Comparison of ENCODE assay signal across 27 cellular contexts in the genomic region with DNA sequence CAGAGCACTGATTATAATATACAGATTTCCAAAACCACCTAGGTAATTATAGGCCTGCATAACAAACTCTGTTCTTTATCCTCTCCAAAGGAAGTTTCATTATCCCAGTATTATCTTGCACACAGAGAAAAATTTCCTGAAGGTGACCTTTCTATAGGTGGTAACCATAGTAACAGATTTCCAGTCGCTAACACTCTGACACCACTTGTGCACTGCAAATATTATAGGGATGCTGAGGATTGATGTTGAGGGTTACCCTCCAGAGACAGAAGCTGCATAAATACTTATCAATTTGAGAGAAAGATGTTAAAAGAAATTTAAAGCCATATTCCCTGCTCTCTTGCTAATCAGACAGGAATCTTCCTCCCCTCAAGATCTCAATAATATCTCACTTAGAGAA.
DNase-seq lines count a peak whose midpoint lies in the region; ATAC-seq, FAIRE-seq and TF ChIP-seq lines count a peak whose summit lies in the region.
"Had no signal": no experiment of that assay in that cellular context is flagged by ENCODE, and none has a peak within 500 bp of the region (broad histone marks: within the 10 kb centered on the region; RNA-seq: fewer than 3 reads in every experiment).

No MANE protein-coding gene starts in this region.

- no peak for TF ChIP-seq RAD21 in HepG2 (CRISPR knock-in tag; IDR thresholded peaks at IDR 0.05)

- WGBS in HepG2 (ENCODE audit: low lambda C conversion rate) = 0% methylated on average over 1 of the region's 1 CpG
- WGBS in right lobe of liver (ENCODE audit: insufficient coverage, low coverage, low lambda C conversion rate, missing lambda C conversion rate) = 68% methylated on average over 1 of the region's 1 CpG

- H3K36me3 Mint-ChIP-seq in activated CD4-positive, alpha-beta memory T cell treated with anti-CD3 and anti-CD28 coated beads, Interleukin-2, amount 10 ng/mL, durations not matched to agents 7 days and 5 days (ENCODE audit: low read depth) = no peaks in the 10 kb centered on the region

- H3K27ac ChIP-seq in HepG2 (ENCODE audit: extremely low read length, insufficient read depth, low read length) = no peak overlapping the region
- no peak overlapping the region for H3K27ac ChIP-seq in right lobe of liver
- H3K27ac ChIP-seq: BLaER1, SJSA1 had no signal

- H3K4me1 Mint-ChIP-seq in activated CD4-positive, alpha-beta memory T cell treated with anti-CD3 and anti-CD28 coated beads, Interleukin-2, amount 10 ng/mL, durations not matched to agents 7 days and 5 days = no peaks in the 10 kb centered on the region
- H3K4me1 Mint-ChIP-seq: GM23338, H9 had no signal

- H3K4me1 ChIP-seq in HepG2 (ENCODE audit: insufficient read depth, low read length) = no peaks in the 10 kb centered on the region
- H3K4me1 ChIP-seq in right lobe of liver = no peaks in the 10 kb centered on the region
- H3K4me1 ChIP-seq: BLaER1, SJSA1 had no signal

- H3K4me2 ChIP-seq in HepG2 (ENCODE audit: low read depth, low read length) = no peak overlapping the region
- H3K4me2 ChIP-seq: BLaER1, GM23338 had no signal

- H3K79me2 ChIP-seq in HepG2 (ENCODE audit: insufficient read depth, low read length) = no peaks in the 10 kb centered on the region

- peaks cover 3% of the 10 kb centered on the region for H3K9me3 Mint-ChIP-seq in activated CD4-positive, alpha-beta memory T cell treated with anti-CD3 and anti-CD28 coated beads, Interleukin-2, amount 10 ng/mL, durations not matched to agents 7 days and 5 days
- H3K9me3 Mint-ChIP-seq: CD4-positive, alpha-beta T cell; T-helper 2 cell treated with Interferon-gamma antibody and Interleukin-4, amounts not matched to agents 5 μg/mL and 100 μg/mL, for 36 hours had no signal

- in situ Hi-C loops in HepG2 (cut with HindIII; ENCODE audit: extremely low pct_ligation_motif_present, low pct_unique_long_range_greater_than_20kb) = no loop called here

- H2AFZ ChIP-seq in HepG2 (ENCODE audit: low read length) = no peak overlapping the region
- H2AFZ ChIP-seq: GM23338 had no signal

- H3K9ac ChIP-seq in HepG2 (ENCODE audit: insufficient read depth, low read depth, low read length) = no peak overlapping the region
- H3K9ac ChIP-seq: BLaER1 had no signal

- no peak overlapping the region for H3K4me3 ChIP-seq in HepG2 (replicated peaks in 1 of 3; ENCODE audit: insufficient read depth in 1 of 3, low read depth in 2 of 3, low read length in 3 of 3)
- H3K4me3 ChIP-seq in right lobe of liver = no peak overlapping the region
- H3K4me3 ChIP-seq: BLaER1, GM12878, GM23338, MG63, SJSA1 had no signal

- H3K27me3 Mint-ChIP-seq in activated CD4-positive, alpha-beta memory T cell treated with anti-CD3 and anti-CD28 coated beads, Interleukin-2, amount 10 ng/mL, durations not matched to agents 7 days and 5 days = no peaks in the 10 kb centered on the region
- H3K27me3 Mint-ChIP-seq: CD4-positive, alpha-beta T cell had no signal

- intact Hi-C loops in HepG2 (cut with micrococcal nuclease; ENCODE audit: unreplicated experiment) (no loop called here), right lobe of liver (cut with DNase I) (no loop called here)

- no peaks in the 10 kb centered on the region for H3K9me3 ChIP-seq in HepG2 (ENCODE audit: low read length)
- no peaks in the 10 kb centered on the region for H3K9me3 ChIP-seq in right lobe of liver
- H3K9me3 ChIP-seq: MG63, SJSA1 had no signal

- CTCF ChIA-PET in HepG2 (lab: Yijun Ruan, JAX; ENCODE audit: low intra/inter-chr PET ratio, low total read pairs) = no interaction called here
- CTCF ChIA-PET in activated CD4-positive, alpha-beta memory T cell treated with anti-CD3 and anti-CD28 coated beads, Interleukin-2, amount 10 ng/mL, durations not matched to agents 7 days and 5 days (lab: Charles Lee) = no interaction called here

- FAIRE-seq in HepG2 (lab: Jason Lieb, UNC) = no peak
- FAIRE-seq: GM12878, HTR-8/SVneo had no signal

- POLR2A ChIA-PET in HepG2 (lab: Yijun Ruan, JAX) = no interaction called here
- POLR2A ChIA-PET in activated CD4-positive, alpha-beta memory T cell treated with anti-CD3 and anti-CD28 coated beads, Interleukin-2, amount 10 ng/mL, durations not matched to agents 7 days and 5 days (lab: Charles Lee) = no interaction called here

- H3K4me3 Mint-ChIP-seq in activated CD4-positive, alpha-beta memory T cell treated with anti-CD3 and anti-CD28 coated beads, Interleukin-2, amount 10 ng/mL, durations not matched to agents 7 days and 5 days = no peak overlapping the region
- H3K4me3 Mint-ChIP-seq: CD4-positive, alpha-beta T cell; GM23338; H9; HFFc6; T-helper 2 cell treated with Interferon-gamma antibody and Interleukin-4, amounts not matched to agents 5 μg/mL and 100 μg/mL, for 36 hours had no signal

- H4K20me1 ChIP-seq in HepG2 (ENCODE audit: insufficient read depth, low read length) = no peaks in the 10 kb centered on the region
- H4K20me1 ChIP-seq: BLaER1 had no signal

- no TSS peak for BruUV-seq in HepG2 (replicated peaks; lab: Mats Ljungman, UMichigan)

- no peak for TF ChIP-seq EP300 in HepG2 (IDR thresholded peaks at IDR 0.05; ENCODE audit: low read depth in 2 of 2, low read length in 2 of 2)
- no peak for TF ChIP-seq EP300 in HepG2 (CRISPR knock-in tag; IDR thresholded peaks at IDR 0.05; ENCODE audit: borderline replicate concordance)

- TF ChIP-seq POLR2A in HepG2 (IDR thresholded peaks at IDR 0.05; ENCODE audit: insufficient read depth in 1 of 2, low read depth in 2 of 2, low read length in 2 of 2) = no peak
- TF ChIP-seq POLR2A in right lobe of liver (IDR thresholded peaks at IDR 0.05) = no peak

- no peak overlapping the region for H3K27ac Mint-ChIP-seq in activated CD4-positive, alpha-beta memory T cell treated with anti-CD3 and anti-CD28 coated beads, Interleukin-2, amount 10 ng/mL, durations not matched to agents 7 days and 5 days
- H3K27ac Mint-ChIP-seq: CD4-positive, alpha-beta T cell; GM23338; H9; HFFc6; T-helper 2 cell treated with Interferon-gamma antibody and Interleukin-4, amounts not matched to agents 5 μg/mL and 100 μg/mL, for 36 hours had no signal

- DNase-seq in NCI-H1105 treated with DMSO at 0.1 percent for 48 hours (lab: John Stamatoyannopoulos, UW) = peak; percentile 24
- DNase-seq in NCI-H1105 (lab: John Stamatoyannopoulos, UW) = no peak
- no peak for DNase-seq in HepG2 (ENCODE audit: low spot score)
- no peak for DNase-seq in right lobe of liver
- peak; percentile 68 for DNase-seq in NCI-H69 (lab: John Stamatoyannopoulos, UW)
- DNase-seq in activated CD4-positive, alpha-beta memory T cell treated with anti-CD3 and anti-CD28 coated beads, Interleukin-2, amount 10 ng/mL, durations not matched to agents 7 days and 5 days = no peak
- DNase-seq: CD4-positive, alpha-beta T cell; EL; GDM1; H9; HFFc6; KG1; MG63; NCI-H1694; NCI-H2029 treated with DMSO at 0.1 percent for 48 hours; NCI-H510A; NCI-H774; Right ventricle myocardium superior; RPMI8226; T-helper 1 cell had no signal

- no peak for TF ChIP-seq CTCF in HepG2 (CRISPR knock-in tag; IDR thresholded peaks at IDR 0.05)
- no peak for TF ChIP-seq CTCF in right lobe of liver (IDR thresholded peaks at IDR 0.05)

- no peaks in the 10 kb centered on the region for H3K27me3 ChIP-seq in HepG2 (ENCODE audit: control insufficient read depth in 1 of 2, insufficient read depth in 2 of 2, low read length in 2 of 2)
- no peaks in the 10 kb centered on the region for H3K27me3 ChIP-seq in right lobe of liver
- H3K27me3 ChIP-seq: BLaER1, MG63, SJSA1 had no signal

- no peak for ATAC-seq in HepG2
- ATAC-seq in right lobe of liver = no peak
- ATAC-seq in HG03520 (IDR thresholded peaks at IDR 0.05; ENCODE audit: unreplicated experiment) = no peak
- ATAC-seq: GM12878, GM23338 had no signal

- no peaks in the 10 kb centered on the region for H3K36me3 ChIP-seq in HepG2 (replicated peaks in 1 of 2; ENCODE audit: control insufficient read depth in 1 of 2, insufficient read depth in 2 of 2, low read length in 2 of 2)
- H3K36me3 ChIP-seq in right lobe of liver = no peaks in the 10 kb centered on the region
- H3K36me3 ChIP-seq: BLaER1, MG63, SJSA1 had no signal

TF ChIP-seq in HepG2, 621 proteins besides CTCF, POLR2A, EP300 and RAD21:
- TF ChIP-seq NPAS2 (CRISPR knock-in tag; IDR thresholded peaks at IDR 0.05; ENCODE audit: borderline replicate concordance) = no peak
- TF ChIP-seq RFX1 (IDR thresholded peaks at IDR 0.05) = peak; percentile 35; the same call in 1 of the 2 replicates

Comparison
In these comparisons a context has a peak if more than half of its experiments do, and no peak if none do; other contexts are left out.
1. DNase-seq: peak in NCI-H1105 treated with DMSO at 0.1 percent for 48 hours (single experiment) and NCI-H69 (single experiment); none in NCI-H1105 (single experiment), HepG2 (single experiment), right lobe of liver (0 of 3) and activated CD4-positive, alpha-beta memory T cell treated with anti-CD3 and anti-CD28 coated beads, Interleukin-2, amount 10 ng/mL, durations not matched to agents 7 days and 5 days (single experiment).